Comparison of ENCODE assay signal across 8 cellular contexts in genomic region chrX:153970398-153971123, GRCh38. TPM values are rescaled to one million over a fixed set of nuclear protein-coding genes. Genes with fewer than 3 reads are reported as not detected.
A peak's percentile ranks its signal among the peaks of the same experiment; 100 is the strongest.
DNase-seq lines count a peak whose midpoint lies in the region; ATAC-seq and TF ChIP-seq lines count a peak whose summit lies in the region.

No MANE protein-coding gene starts in this region.

- H3K9me2 ChIP-seq in OCI-LY1 (ENCODE audit: low read depth, low read length), result no peaks in the 10 kb centered on the region

- TF ChIP-seq CTCF in OCI-LY1 (IDR thresholded peaks at IDR 0.05; ENCODE audit: low read length) (no peak), body of pancreas (IDR thresholded peaks at IDR 0.05) (no peak)

- H3K9me3 ChIP-seq in OCI-LY1 (ENCODE audit: low read length), result no peaks in the 10 kb centered on the region
- H3K9me3 ChIP-seq in body of pancreas, result no peaks in the 10 kb centered on the region
- H3K9me3 ChIP-seq in iPS-20b (ENCODE audit: insufficient read depth, low read depth, low read length), result no peaks in the 10 kb centered on the region
- no peaks in the 10 kb centered on the region for H3K9me3 ChIP-seq in skeletal muscle satellite cell (replicated peaks; ENCODE audit: low read length)

- no peaks in the 10 kb centered on the region for H3F3A ChIP-seq in OCI-LY1 (ENCODE audit: insufficient read depth, low read length)

- peak; percentile 38 to 39 for DNase-seq in activated CD4-positive, alpha-beta T cell treated with anti-CD3 and anti-CD28 coated beads for 4 hours
- no peak for DNase-seq in activated CD4-positive, alpha-beta T cell treated with anti-CD3 and anti-CD28 coated beads, Interleukin-2, amount 50 U/mL, for 1 hour
- peak in 2 of 4 donors; percentile 31 to 43 for DNase-seq in body of pancreas

- peak overlapping the region; percentile 87 for H3K9ac ChIP-seq in OCI-LY1 (ENCODE audit: low read length)
- peak overlapping the region; percentile 100 for H3K9ac ChIP-seq in iPS-20b (ENCODE audit: low read depth, low read length)
- H3K9ac ChIP-seq in skeletal muscle satellite cell (ENCODE audit: low read depth, low read length), result peak overlapping the region; percentile 97

- H3K4me1 ChIP-seq in OCI-LY1 (ENCODE audit: insufficient read depth, low read length, severe bottlenecking) (peaks cover 55% of the 10 kb centered on the region), body of pancreas (peaks cover 57% of the 10 kb centered on the region), iPS-20b (ENCODE audit: insufficient read depth, low read length) (peaks cover 12% of the 10 kb centered on the region; the same call in 1 of the 2 replicates), skeletal muscle satellite cell (ENCODE audit: control insufficient read depth, insufficient read depth, low read length) (peaks cover 50% of the 10 kb centered on the region)

- H4K20me1 ChIP-seq in OCI-LY1 (ENCODE audit: insufficient read depth, low read length), result no peaks in the 10 kb centered on the region

- ATAC-seq in HG03095 (IDR thresholded peaks at IDR 0.05; ENCODE audit: unreplicated experiment) (peak; percentile 2), body of pancreas (peak; percentile 0), GM18520 (IDR thresholded peaks at IDR 0.05; ENCODE audit: unreplicated experiment) (no peak)

- H3K79me2 ChIP-seq in OCI-LY1 (ENCODE audit: insufficient read depth, low read length), result peaks cover 41% of the 10 kb centered on the region

- H3K4me3 ChIP-seq in OCI-LY1 (ENCODE audit: low read depth, low read length, poor library complexity, severe bottlenecking) (peak overlapping the region; percentile 93), body of pancreas (peak overlapping the region; percentile 80 to 95), iPS-20b (ENCODE audit: low read length) (peak overlapping the region; percentile 94), skeletal muscle satellite cell (ENCODE audit: low read length) (peak overlapping the region; percentile 85)

- WGBS in body of pancreas, 2 donors, result 0% methylated on average over 10 to 25 of the region's 47 CpGs

- H3K27ac ChIP-seq in OCI-LY1 (ENCODE audit: low read depth, low read length, poor library complexity, severe bottlenecking) (peak overlapping the region; percentile 97), body of pancreas (peak overlapping the region; percentile 94 to 99 (median 96)), iPS-20b (ENCODE audit: low read length) (peak overlapping the region; percentile 99)

- H3K4me2 ChIP-seq in OCI-LY1 (ENCODE audit: low read length) (peak overlapping the region; percentile 99), skeletal muscle satellite cell (ENCODE audit: low read length) (peak overlapping the region; percentile 95)

- intact Hi-C loops in body of pancreas (cut with DNase I), result no loop called here

- H3K27me3 ChIP-seq in OCI-LY1 (ENCODE audit: insufficient read depth, low read length) (no peaks in the 10 kb centered on the region), body of pancreas (no peaks in the 10 kb centered on the region), iPS-20b (ENCODE audit: insufficient read depth, low read length) (no peaks in the 10 kb centered on the region), skeletal muscle satellite cell (ENCODE audit: control insufficient read depth, insufficient read depth, low read length) (no peaks in the 10 kb centered on the region)

- no peak for TF ChIP-seq POLR2A in body of pancreas (IDR thresholded peaks at IDR 0.05)

- H3K36me3 ChIP-seq in OCI-LY1 (ENCODE audit: insufficient read depth, low read length) (peaks cover 26% of the 10 kb centered on the region; the same call in 1 of the 2 replicates), body of pancreas (replicated peaks in 1 of 2; ENCODE audit: insufficient read depth in 1 of 2, low read depth in 2 of 2) (no peaks in the 10 kb centered on the region), iPS-20b (ENCODE audit: insufficient read depth, low read depth, low read length) (peaks cover 7% of the 10 kb centered on the region; the same call in 1 of the 2 replicates), skeletal muscle satellite cell (ENCODE audit: insufficient read depth, low read length) (peaks cover 10% of the 10 kb centered on the region)

- no peak overlapping the region for H2AFZ ChIP-seq in OCI-LY1 (ENCODE audit: low read length)

RNA-seq across cellular contexts. Expression of gene HCFC1, which starts 1.1 kb away (rescaled TPM):
- total RNA-seq in body of pancreas, result 10 to 100 TPM; 16.6 to 62.6 TPM
- total RNA-seq in skeletal muscle satellite cell (2012; rRNA removed), result 22.6 and 24.5 TPM in 2 replicates

RNA-seq across cellular contexts. Expression of gene TMEM187, which starts 2.0 kb away (rescaled TPM):
- total RNA-seq in body of pancreas, result 10 to 100 TPM in 1 of 2 donors, 1 to 10 TPM in 1; 8.8 to 10.9 TPM
- total RNA-seq in skeletal muscle satellite cell (2012; rRNA removed), result 6.8 and 7.6 TPM in 2 replicates

RNA-seq across cellular contexts. Expression of gene RENBP, which starts 26.1 kb away (rescaled TPM):
- total RNA-seq in body of pancreas, result 1 to 10 TPM in 1 of 2 donors, under 1 TPM in 1; 0.66 to 6.0 TPM
- 2.4 and 11.2 TPM in 2 replicates for total RNA-seq in skeletal muscle satellite cell (2012; rRNA removed)

RNA-seq across cellular contexts. Expression of gene NAA10, which starts 35.7 kb away (rescaled TPM):
- total RNA-seq in body of pancreas, result 10 to 100 TPM; 30.3 to 74.7 TPM
- total RNA-seq in skeletal muscle satellite cell (2012; rRNA removed), result 102 and 164 TPM in 2 replicates

RNA-seq across cellular contexts. Expression of gene ARHGAP4, which starts 44.5 kb away (rescaled TPM):
- total RNA-seq in body of pancreas, result 10 to 100 TPM in 1 of 2 donors, 1 to 10 TPM in 1; 8.6 to 16.6 TPM
- total RNA-seq in skeletal muscle satellite cell (2012; rRNA removed), result 0.76 and 1.3 TPM in 2 replicates
